ENCODE assay signal across 11 cellular contexts in the genomic region with DNA sequence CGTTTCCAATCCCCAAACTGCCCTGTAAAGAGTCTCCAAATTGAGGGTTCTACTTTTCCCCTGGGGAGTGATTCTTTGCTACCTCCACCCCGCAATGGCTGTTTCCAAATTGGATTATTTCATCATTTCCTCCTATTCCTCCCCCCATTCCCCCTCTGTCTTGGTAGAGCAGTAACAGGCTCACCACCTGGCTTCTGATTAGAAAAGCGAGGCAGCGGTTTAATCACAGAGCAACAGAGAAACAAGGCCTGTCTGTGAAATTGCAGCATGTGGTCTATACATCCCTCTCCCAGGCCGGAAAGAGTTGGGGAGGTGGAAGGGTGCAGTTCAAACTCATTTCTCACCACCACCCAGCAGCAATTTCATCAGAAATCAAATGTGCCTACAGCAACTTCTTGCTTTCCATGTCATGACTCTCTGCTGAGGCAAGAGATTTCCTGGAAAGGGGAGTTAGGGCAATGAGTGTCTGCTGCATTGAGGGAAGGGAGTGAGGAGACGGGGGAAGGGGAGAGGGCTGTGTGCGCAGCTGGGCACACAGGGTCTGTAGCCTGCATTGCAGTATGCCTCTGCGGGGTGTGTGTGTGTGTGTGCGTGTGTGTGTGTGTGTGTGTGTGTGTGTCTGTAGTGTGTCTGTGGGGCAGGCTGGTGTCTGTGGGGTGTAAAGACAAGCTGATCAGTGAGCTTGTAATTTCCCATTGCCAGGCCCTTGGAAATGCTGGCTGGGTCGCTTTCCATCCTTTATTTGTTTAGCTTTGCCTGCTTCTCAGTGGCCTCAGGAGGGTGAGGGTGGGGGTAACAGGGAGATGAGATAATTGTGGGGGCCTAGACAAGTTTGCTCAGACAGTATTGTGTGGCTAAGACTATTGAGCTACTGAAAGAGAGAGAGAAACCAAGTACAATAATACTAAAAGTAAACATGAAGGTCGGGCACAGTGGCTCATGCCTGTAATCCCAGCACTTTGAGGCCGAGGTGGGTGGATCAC. TPM values are rescaled to one million over a fixed set of nuclear protein-coding genes. Genes with fewer than 3 reads are reported as not detected.
DNase-seq lines count a peak whose midpoint lies in the region; ATAC-seq and TF ChIP-seq lines count a peak whose summit lies in the region.
"Had no signal": no experiment of that assay in that cellular context is flagged by ENCODE, and none has a peak within 500 bp of the region (broad histone marks: within the 10 kb centered on the region; RNA-seq: fewer than 3 reads in every experiment).

No MANE protein-coding gene starts in this region.

- peak overlapping the region; percentile 88 for H3K27ac Mint-ChIP-seq in neural crest cell (ENCODE audit: unreplicated experiment)

- no peak overlapping the region for H2AK5ac ChIP-seq in trophoblast cell (ENCODE audit: low read length)

- no peak overlapping the region for H3K9ac ChIP-seq in adipocyte (ENCODE audit: low read length)
- H3K9ac ChIP-seq in trophoblast cell (ENCODE audit: low read length) = no peak overlapping the region
- H3K9ac ChIP-seq: parathyroid adenoma had no signal

- H3K9me3 ChIP-seq in HEK293 (ENCODE audit: control insufficient read depth, insufficient read depth, low read depth, low read length) = no peaks in the 10 kb centered on the region
- H3K9me3 ChIP-seq in adipocyte (ENCODE audit: control insufficient read depth, low read length) = peaks cover 7% of the 10 kb centered on the region
- no peaks in the 10 kb centered on the region for H3K9me3 ChIP-seq in trophoblast cell (ENCODE audit: insufficient read depth, low read depth, low read length)
- H3K9me3 ChIP-seq: colonic mucosa had no signal

- H2BK5ac ChIP-seq in trophoblast cell (ENCODE audit: low read depth, low read length, poor library complexity) = no peak overlapping the region

- TF ChIP-seq CTCF in HEK293 (tag by site-specific recombination; IDR thresholded peaks at IDR 0.05) (no peak), neural crest cell (conservative IDR thresholded peaks at IDR 0.05) (no peak)

- H2BK120ac ChIP-seq in trophoblast cell (ENCODE audit: insufficient read depth, low read length, poor library complexity) = no peak overlapping the region

- no peak overlapping the region for H4K91ac ChIP-seq in trophoblast cell (ENCODE audit: low read depth, low read length)

- no peak overlapping the region for H3K4ac ChIP-seq in trophoblast cell (ENCODE audit: low read depth, low read length)

- H3K79me2 ChIP-seq in trophoblast cell (ENCODE audit: control insufficient read depth, insufficient read depth, low read length, poor library complexity) = no peaks in the 10 kb centered on the region
- H3K79me2 ChIP-seq: parathyroid adenoma had no signal

- no peaks in the 10 kb centered on the region for H3K36me3 ChIP-seq in HEK293 (ENCODE audit: control insufficient read depth in 2 of 2, insufficient read depth in 1 of 2, low read length in 2 of 2)
- no peaks in the 10 kb centered on the region for H3K36me3 ChIP-seq in adipocyte (ENCODE audit: control insufficient read depth, insufficient read depth, low read length, severe bottlenecking)
- H3K36me3 ChIP-seq in trophoblast cell (ENCODE audit: control insufficient read depth in 1 of 2, insufficient read depth in 2 of 2, low read length in 2 of 2) = no peaks in the 10 kb centered on the region
- H3K36me3 ChIP-seq: colonic mucosa had no signal

- no peaks in the 10 kb centered on the region for H3K36me3 Mint-ChIP-seq in neural crest cell (ENCODE audit: low read depth)

- H3K23ac ChIP-seq in trophoblast cell (ENCODE audit: low read length) = no peak overlapping the region

- H3K9me3 Mint-ChIP-seq in neural crest cell = no peaks in the 10 kb centered on the region

- no peaks in the 10 kb centered on the region for H3K79me1 ChIP-seq in trophoblast cell (ENCODE audit: low read length)

- H3K4me1 Mint-ChIP-seq in neural crest cell = peaks cover 48% of the 10 kb centered on the region

- H3K18ac ChIP-seq in trophoblast cell (ENCODE audit: low read length) = no peak overlapping the region

- peaks cover 9% of the 10 kb centered on the region for H3K27me3 ChIP-seq in adipocyte (replicated peaks; ENCODE audit: control insufficient read depth, insufficient read depth, low read length)
- H3K27me3 ChIP-seq in trophoblast cell (ENCODE audit: insufficient read depth, low read length) = no peaks in the 10 kb centered on the region
- H3K27me3 ChIP-seq: colonic mucosa had no signal

- no CpG with 5 or more reads among the region's 12 CpGs for WGBS in trophoblast cell (ENCODE audit: extremely low coverage, insufficient coverage, insufficient read length)

- peak overlapping the region; percentile 12 for H3K4me3 Mint-ChIP-seq in neural crest cell

- H3K27ac ChIP-seq in HEK293 (ENCODE audit: extremely low read depth, low read depth, low read length) (no peak overlapping the region), trophoblast cell (ENCODE audit: low read depth, low read length) (no peak overlapping the region)
- H3K27ac ChIP-seq: colonic mucosa, parathyroid adenoma had no signal

- no peak overlapping the region for H2BK12ac ChIP-seq in trophoblast cell (ENCODE audit: low read length)

- DNase-seq in NCI-H2196 treated with DMSO at 0.1 percent for 48 hours (lab: John Stamatoyannopoulos, UW; ENCODE audit: unreplicated experiment) (peak; percentile 57), adipocyte (ENCODE audit: low read depth) (peak; percentile 71), neural crest cell (ENCODE audit: low read depth, low spot score) (peak; percentile 4), trophoblast cell (no peak)
- DNase-seq in activated CD8-positive, alpha-beta memory T cell treated with anti-CD3 and anti-CD28 coated beads for 24 hours = no peak
- DNase-seq in stimulated activated CD4-positive, alpha-beta T cell treated with anti-CD3 and anti-CD28 coated beads, Interleukin-15, amount 100 ng/mL, for 24 hours = no peak
- DNase-seq: colonic mucosa had no signal

- H3K4me2 ChIP-seq in trophoblast cell (ENCODE audit: low read length) = no peak overlapping the region

- CTCF ChIA-PET in HEK293 (lab: Yijun Ruan, JAX) = interaction anchor here (0.8 to 1.3 kb wide), 3 partner anchors 18 to 101 kb away, joined by 3 to 4 read pairs (median 3); no protein-coding TSS in a partner anchor

- POLR2A ChIA-PET in HEK293 (lab: Yijun Ruan, JAX) = interaction anchor here (0.8 to 1.2 kb wide), 2 partner anchors 10 to 14 kb away, joined by 3 to 5 read pairs; no protein-coding TSS in a partner anchor

- no peak overlapping the region for H3K4me3 ChIP-seq in HEK293 (ENCODE audit: low read depth, low read length)
- H3K4me3 ChIP-seq in adipocyte (ENCODE audit: low read length) = no peak overlapping the region
- no peak overlapping the region for H3K4me3 ChIP-seq in trophoblast cell (ENCODE audit: low read depth, low read length)
- H3K4me3 ChIP-seq: colonic mucosa had no signal

- no peak overlapping the region for H4K8ac ChIP-seq in trophoblast cell (ENCODE audit: low read depth, low read length)

- no peak for ATAC-seq in HG02938 (IDR thresholded peaks at IDR 0.05; ENCODE audit: unreplicated experiment)
- ATAC-seq: Panc1 had no signal

- H3K27me3 Mint-ChIP-seq in neural crest cell (ENCODE audit: low read depth) = no peaks in the 10 kb centered on the region

- H2AFZ ChIP-seq in trophoblast cell (ENCODE audit: insufficient read depth, low read length, poor library complexity) = no peak overlapping the region
- H2AFZ ChIP-seq: parathyroid adenoma had no signal

- no peak overlapping the region for H3K14ac ChIP-seq in trophoblast cell (ENCODE audit: low read length)

- H3K4me1 ChIP-seq in HEK293 (ENCODE audit: control insufficient read depth, insufficient read depth, low read length) (no peaks in the 10 kb centered on the region; the same call in 1 of the 2 replicates), adipocyte (ENCODE audit: control insufficient read depth, insufficient read depth, low read length) (peaks cover 16% of the 10 kb centered on the region), trophoblast cell (ENCODE audit: control insufficient read depth in 1 of 2, insufficient read depth in 2 of 2, low read length in 2 of 2) (peaks cover 4 to 5% of the 10 kb centered on the region in 2 experiments)
- H3K4me1 ChIP-seq: colonic mucosa, parathyroid adenoma had no signal

- no peak overlapping the region for H4K12ac ChIP-seq in trophoblast cell (ENCODE audit: low read depth, low read length)

TF ChIP-seq in HEK293, 187 proteins besides CTCF, POLR2A, EP300 and RAD21 (continues in another document):
- no peak for TF ChIP-seq ZBTB26 (tag by site-specific recombination; optimal IDR thresholded peaks at IDR 0.05)
- 0 out of 2 replicates have a peak, but pooled peaks have one; percentile 30 for TF ChIP-seq ZBTB48 (tag by site-specific recombination; IDR thresholded peaks at IDR 0.05)
- TF ChIP-seq, protein P1, sequence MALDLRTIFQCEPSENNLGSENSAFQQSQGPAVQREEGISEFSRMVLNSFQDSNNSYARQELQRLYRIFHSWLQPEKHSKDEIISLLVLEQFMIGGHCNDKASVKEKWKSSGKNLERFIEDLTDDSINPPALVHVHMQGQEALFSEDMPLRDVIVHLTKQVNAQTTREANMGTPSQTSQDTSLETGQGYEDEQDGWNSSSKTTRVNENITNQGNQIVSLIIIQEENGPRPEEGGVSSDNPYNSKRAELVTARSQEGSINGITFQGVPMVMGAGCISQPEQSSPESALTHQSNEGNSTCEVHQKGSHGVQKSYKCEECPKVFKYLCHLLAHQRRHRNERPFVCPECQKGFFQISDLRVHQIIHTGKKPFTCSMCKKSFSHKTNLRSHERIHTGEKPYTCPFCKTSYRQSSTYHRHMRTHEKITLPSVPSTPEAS (tag by site-specific recombination; IDR thresholded peaks at IDR 0.05) = peak; percentile 71

RNA-seq across cellular contexts. Expression of gene IGFBP2, which starts 13.5 kb away (rescaled TPM):
- 365 and 366 TPM in 2 replicates for total RNA-seq in neural crest cell
- polyA plus RNA-seq in trophoblast cell (2013) = 654 and 672 TPM in 2 replicates

Comparison
In these comparisons a context has a peak if more than half of its experiments do, and no peak if none do; other contexts are left out.
1. DNase-seq: peak in NCI-H2196 treated with DMSO at 0.1 percent for 48 hours (single experiment), adipocyte (single experiment) and neural crest cell (single experiment); none in activated CD8-positive, alpha-beta memory T cell treated with anti-CD3 and anti-CD28 coated beads for 24 hours (single experiment), trophoblast cell (0 of 2) and stimulated activated CD4-positive, alpha-beta T cell treated with anti-CD3 and anti-CD28 coated beads, Interleukin-15, amount 100 ng/mL, for 24 hours (single experiment).